Comparison of ENCODE assay signal across 1 cellular context in genomic region chr21:41750532-41751151, GRCh38.
TF ChIP-seq lines count a peak whose summit lies in the region.

No MANE protein-coding gene starts in this region.

TF ChIP-seq in HEK293, 187 proteins besides CTCF, POLR2A, EP300 and RAD21 (continued from another document and continues in another):
- TF ChIP-seq, protein P1, sequence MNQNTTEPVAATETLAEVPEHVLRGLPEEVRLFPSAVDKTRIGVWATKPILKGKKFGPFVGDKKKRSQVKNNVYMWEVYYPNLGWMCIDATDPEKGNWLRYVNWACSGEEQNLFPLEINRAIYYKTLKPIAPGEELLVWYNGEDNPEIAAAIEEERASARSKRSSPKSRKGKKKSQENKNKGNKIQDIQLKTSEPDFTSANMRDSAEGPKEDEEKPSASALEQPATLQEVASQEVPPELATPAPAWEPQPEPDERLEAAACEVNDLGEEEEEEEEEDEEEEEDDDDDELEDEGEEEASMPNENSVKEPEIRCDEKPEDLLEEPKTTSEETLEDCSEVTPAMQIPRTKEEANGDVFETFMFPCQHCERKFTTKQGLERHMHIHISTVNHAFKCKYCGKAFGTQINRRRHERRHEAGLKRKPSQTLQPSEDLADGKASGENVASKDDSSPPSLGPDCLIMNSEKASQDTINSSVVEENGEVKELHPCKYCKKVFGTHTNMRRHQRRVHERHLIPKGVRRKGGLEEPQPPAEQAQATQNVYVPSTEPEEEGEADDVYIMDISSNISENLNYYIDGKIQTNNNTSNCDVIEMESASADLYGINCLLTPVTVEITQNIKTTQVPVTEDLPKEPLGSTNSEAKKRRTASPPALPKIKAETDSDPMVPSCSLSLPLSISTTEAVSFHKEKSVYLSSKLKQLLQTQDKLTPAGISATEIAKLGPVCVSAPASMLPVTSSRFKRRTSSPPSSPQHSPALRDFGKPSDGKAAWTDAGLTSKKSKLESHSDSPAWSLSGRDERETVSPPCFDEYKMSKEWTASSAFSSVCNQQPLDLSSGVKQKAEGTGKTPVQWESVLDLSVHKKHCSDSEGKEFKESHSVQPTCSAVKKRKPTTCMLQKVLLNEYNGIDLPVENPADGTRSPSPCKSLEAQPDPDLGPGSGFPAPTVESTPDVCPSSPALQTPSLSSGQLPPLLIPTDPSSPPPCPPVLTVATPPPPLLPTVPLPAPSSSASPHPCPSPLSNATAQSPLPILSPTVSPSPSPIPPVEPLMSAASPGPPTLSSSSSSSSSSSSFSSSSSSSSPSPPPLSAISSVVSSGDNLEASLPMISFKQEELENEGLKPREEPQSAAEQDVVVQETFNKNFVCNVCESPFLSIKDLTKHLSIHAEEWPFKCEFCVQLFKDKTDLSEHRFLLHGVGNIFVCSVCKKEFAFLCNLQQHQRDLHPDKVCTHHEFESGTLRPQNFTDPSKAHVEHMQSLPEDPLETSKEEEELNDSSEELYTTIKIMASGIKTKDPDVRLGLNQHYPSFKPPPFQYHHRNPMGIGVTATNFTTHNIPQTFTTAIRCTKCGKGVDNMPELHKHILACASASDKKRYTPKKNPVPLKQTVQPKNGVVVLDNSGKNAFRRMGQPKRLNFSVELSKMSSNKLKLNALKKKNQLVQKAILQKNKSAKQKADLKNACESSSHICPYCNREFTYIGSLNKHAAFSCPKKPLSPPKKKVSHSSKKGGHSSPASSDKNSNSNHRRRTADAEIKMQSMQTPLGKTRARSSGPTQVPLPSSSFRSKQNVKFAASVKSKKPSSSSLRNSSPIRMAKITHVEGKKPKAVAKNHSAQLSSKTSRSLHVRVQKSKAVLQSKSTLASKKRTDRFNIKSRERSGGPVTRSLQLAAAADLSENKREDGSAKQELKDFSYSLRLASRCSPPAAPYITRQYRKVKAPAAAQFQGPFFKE (tag by site-specific recombination; IDR thresholded peaks at IDR 0.05; ENCODE audit: borderline replicate concordance): no peak
- TF ChIP-seq OSR2 (tag by site-specific recombination; IDR thresholded peaks at IDR 0.05) (0 out of 2 replicates have a peak, but pooled peaks have one; percentile 11), ZNF747 (tag by site-specific recombination; IDR thresholded peaks at IDR 0.05) (no peak), ZNF416 (tag by site-specific recombination; IDR thresholded peaks at IDR 0.05) (no peak), ZNF544 (tag by site-specific recombination; IDR thresholded peaks at IDR 0.05) (no peak), ZBTB8A (tag by site-specific recombination; IDR thresholded peaks at IDR 0.05) (peak; percentile 37; the same call in 1 of the 2 replicates), PBX3 (CRISPR knock-in tag; IDR thresholded peaks at IDR 0.05) (no peak), ZFP69B (tag by site-specific recombination; IDR thresholded peaks at IDR 0.05) (no peak), ZNF404 (tag by site-specific recombination; IDR thresholded peaks at IDR 0.05) (no peak), ZFP41 (tag by site-specific recombination; IDR thresholded peaks at IDR 0.05; ENCODE audit: borderline replicate concordance) (no peak), PATZ1 (tag by site-specific recombination; IDR thresholded peaks at IDR 0.05) (0 out of 2 replicates have a peak, but pooled peaks have one; percentile 31), ZNF514 (tag by site-specific recombination; IDR thresholded peaks at IDR 0.05) (no peak), ZFP37 (tag by site-specific recombination; IDR thresholded peaks at IDR 0.05) (no peak), ZNF510 (tag by site-specific recombination; IDR thresholded peaks at IDR 0.05; ENCODE audit: insufficient replicate concordance) (no peak), ZNF350 (tag by site-specific recombination; IDR thresholded peaks at IDR 0.05) (no peak), ZSCAN16 (tag by site-specific recombination; IDR thresholded peaks at IDR 0.05) (no peak), ZNF391 (tag by site-specific recombination; IDR thresholded peaks at IDR 0.05; ENCODE audit: borderline replicate concordance, low read depth) (no peak; the same call in 1 of the 2 replicates), ZBTB6 (tag by site-specific recombination; IDR thresholded peaks at IDR 0.05) (no peak), ZNF266 (tag by site-specific recombination; IDR thresholded peaks at IDR 0.05; ENCODE audit: low read depth) (no peak), ZNF558 (tag by site-specific recombination; IDR thresholded peaks at IDR 0.05) (no peak), KLF8 (tag by site-specific recombination; IDR thresholded peaks at IDR 0.05) (no peak), ZNF24 (tag by site-specific recombination; IDR thresholded peaks at IDR 0.05) (no peak), ZNF19 (tag by site-specific recombination; IDR thresholded peaks at IDR 0.05; ENCODE audit: low read depth) (no peak), ZNF501 (tag by site-specific recombination; IDR thresholded peaks at IDR 0.05) (no peak), REST (tag by site-specific recombination; IDR thresholded peaks at IDR 0.05) (no peak), SP3 (tag by site-specific recombination; IDR thresholded peaks at IDR 0.05) (no peak), ZNF133 (tag by site-specific recombination; IDR thresholded peaks at IDR 0.05) (no peak), ZIC2 (tag by site-specific recombination; IDR thresholded peaks at IDR 0.05) (peak; percentile 76)
- TF ChIP-seq, protein P2, sequence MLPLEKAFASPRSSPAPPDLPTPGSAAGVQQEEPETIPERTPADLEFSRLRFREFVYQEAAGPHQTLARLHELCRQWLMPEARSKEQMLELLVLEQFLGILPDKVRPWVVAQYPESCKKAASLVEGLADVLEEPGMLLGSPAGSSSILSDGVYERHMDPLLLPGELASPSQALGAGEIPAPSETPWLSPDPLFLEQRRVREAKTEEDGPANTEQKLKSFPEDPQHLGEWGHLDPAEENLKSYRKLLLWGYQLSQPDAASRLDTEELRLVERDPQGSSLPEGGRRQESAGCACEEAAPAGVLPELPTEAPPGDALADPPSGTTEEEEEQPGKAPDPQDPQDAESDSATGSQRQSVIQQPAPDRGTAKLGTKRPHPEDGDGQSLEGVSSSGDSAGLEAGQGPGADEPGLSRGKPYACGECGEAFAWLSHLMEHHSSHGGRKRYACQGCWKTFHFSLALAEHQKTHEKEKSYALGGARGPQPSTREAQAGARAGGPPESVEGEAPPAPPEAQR (tag by site-specific recombination; IDR thresholded peaks at IDR 0.05): no peak
- TF ChIP-seq, protein P3, sequence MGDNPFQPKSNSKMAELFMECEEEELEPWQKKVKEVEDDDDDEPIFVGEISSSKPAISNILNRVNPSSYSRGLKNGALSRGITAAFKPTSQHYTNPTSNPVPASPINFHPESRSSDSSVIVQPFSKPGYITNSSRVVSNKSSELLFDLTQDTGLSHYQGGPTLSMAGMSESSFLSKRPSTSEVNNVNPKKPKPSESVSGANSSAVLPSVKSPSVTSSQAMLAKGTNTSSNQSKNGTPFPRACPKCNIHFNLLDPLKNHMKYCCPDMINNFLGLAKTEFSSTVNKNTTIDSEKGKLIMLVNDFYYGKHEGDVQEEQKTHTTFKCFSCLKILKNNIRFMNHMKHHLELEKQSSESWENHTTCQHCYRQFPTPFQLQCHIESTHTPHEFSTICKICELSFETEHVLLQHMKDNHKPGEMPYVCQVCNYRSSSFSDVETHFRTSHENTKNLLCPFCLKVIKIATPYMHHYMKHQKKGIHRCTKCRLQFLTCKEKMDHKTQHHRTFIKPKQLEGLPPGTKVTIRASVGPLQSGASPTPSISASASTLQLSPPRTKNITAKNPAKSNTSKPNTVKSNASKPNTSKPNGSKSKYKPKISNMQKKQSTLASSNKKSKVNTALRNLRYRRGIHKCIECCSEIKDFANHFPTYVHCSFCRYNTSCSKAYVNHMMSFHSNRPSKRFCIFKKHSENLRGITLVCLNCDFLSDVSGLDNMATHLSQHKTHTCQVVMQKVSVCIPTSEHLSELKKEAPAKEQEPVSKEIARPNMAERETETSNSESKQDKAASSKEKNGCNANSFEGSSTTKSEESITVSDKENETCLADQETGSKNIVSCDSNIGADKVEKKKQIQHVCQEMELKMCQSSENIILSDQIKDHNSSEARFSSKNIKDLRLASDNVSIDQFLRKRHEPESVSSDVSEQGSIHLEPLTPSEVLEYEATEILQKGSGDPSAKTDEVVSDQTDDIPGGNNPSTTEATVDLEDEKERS (tag by site-specific recombination; IDR thresholded peaks at IDR 0.05): no peak
- TF ChIP-seq, protein P4, sequence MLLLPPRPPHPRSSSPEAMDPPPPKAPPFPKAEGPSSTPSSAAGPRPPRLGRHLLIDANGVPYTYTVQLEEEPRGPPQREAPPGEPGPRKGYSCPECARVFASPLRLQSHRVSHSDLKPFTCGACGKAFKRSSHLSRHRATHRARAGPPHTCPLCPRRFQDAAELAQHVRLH (tag by site-specific recombination; IDR thresholded peaks at IDR 0.05): no peak
- TF ChIP-seq, protein P5, sequence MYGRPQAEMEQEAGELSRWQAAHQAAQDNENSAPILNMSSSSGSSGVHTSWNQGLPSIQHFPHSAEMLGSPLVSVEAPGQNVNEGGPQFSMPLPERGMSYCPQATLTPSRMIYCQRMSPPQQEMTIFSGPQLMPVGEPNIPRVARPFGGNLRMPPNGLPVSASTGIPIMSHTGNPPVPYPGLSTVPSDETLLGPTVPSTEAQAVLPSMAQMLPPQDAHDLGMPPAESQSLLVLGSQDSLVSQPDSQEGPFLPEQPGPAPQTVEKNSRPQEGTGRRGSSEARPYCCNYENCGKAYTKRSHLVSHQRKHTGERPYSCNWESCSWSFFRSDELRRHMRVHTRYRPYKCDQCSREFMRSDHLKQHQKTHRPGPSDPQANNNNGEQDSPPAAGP (tag by site-specific recombination; IDR thresholded peaks at IDR 0.05): no peak
- TF ChIP-seq, protein P6, sequence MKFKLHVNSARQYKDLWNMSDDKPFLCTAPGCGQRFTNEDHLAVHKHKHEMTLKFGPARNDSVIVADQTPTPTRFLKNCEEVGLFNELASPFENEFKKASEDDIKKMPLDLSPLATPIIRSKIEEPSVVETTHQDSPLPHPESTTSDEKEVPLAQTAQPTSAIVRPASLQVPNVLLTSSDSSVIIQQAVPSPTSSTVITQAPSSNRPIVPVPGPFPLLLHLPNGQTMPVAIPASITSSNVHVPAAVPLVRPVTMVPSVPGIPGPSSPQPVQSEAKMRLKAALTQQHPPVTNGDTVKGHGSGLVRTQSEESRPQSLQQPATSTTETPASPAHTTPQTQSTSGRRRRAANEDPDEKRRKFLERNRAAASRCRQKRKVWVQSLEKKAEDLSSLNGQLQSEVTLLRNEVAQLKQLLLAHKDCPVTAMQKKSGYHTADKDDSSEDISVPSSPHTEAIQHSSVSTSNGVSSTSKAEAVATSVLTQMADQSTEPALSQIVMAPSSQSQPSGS (tag by site-specific recombination; IDR thresholded peaks at IDR 0.05; ENCODE audit: low read depth): no peak
